21 cellular contexts compared by ENCODE assay signal in the genomic region with DNA sequence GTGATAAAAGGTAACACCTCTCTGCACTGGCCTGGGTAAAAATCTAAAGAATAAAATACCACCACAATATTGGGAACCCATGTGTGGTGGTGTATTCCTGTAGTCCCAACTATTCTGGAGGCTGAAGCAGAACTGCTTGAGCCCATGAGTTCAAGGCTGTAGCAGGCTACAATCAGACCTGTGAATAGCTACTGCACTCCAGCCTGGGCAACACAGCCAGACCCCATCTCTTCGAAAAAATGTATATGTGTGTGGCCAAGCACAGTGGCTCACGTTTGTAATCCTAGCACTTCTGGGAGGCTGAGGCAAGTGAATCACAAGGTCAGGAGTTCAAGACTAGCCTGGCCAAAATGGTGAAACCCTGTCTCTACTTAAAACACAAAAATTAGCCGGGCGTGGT. TPM values are rescaled to one million over a fixed set of nuclear protein-coding genes. Genes with fewer than 3 reads are reported as not detected.
DNase-seq lines count a peak whose midpoint lies in the region; ATAC-seq and TF ChIP-seq lines count a peak whose summit lies in the region.
"Had no signal": no experiment of that assay in that cellular context is flagged by ENCODE, and none has a peak within 500 bp of the region (broad histone marks: within the 10 kb centered on the region; RNA-seq: fewer than 3 reads in every experiment).

No MANE protein-coding gene starts in this region.

- H3K9me3 ChIP-seq in Caco-2: no peaks in the 10 kb centered on the region
- H3K9me3 ChIP-seq: BE2C, heart right ventricle, thoracic aorta had no signal

- no peaks in the 10 kb centered on the region; the same call in 1 of the 2 replicates for H3K36me3 ChIP-seq in Caco-2 (ENCODE audit: control insufficient read depth, insufficient read depth, low read length)

- peaks cover 24% of the 10 kb centered on the region for H3K36me3 Mint-ChIP-seq in T-helper 2 cell treated with Interferon-gamma antibody and Interleukin-4, amounts not matched to agents 5 μg/mL and 100 μg/mL, for 36 hours (ENCODE audit: low read depth)
- H3K36me3 Mint-ChIP-seq in Caco-2 (ENCODE audit: insufficient read depth, unreplicated experiment): peaks cover 40% of the 10 kb centered on the region
- peaks cover 36% of the 10 kb centered on the region for H3K36me3 Mint-ChIP-seq in activated naive CD8-positive, alpha-beta T cell treated with anti-CD3 and anti-CD28 coated beads for 36 hours
- H3K36me3 Mint-ChIP-seq in natural killer cell: no peaks in the 10 kb centered on the region

- DNase-seq in T-helper 2 cell treated with Interferon-gamma antibody and Interleukin-4, amounts not matched to agents 5 μg/mL and 100 μg/mL, for 36 hours (ENCODE audit: low spot score): no peak
- DNase-seq in T-helper 2 cell: no peak
- no peak for DNase-seq in Caco-2
- DNase-seq in activated naive CD8-positive, alpha-beta T cell treated with anti-CD3 and anti-CD28 coated beads for 36 hours: no peak
- DNase-seq in natural killer cell: no peak
- DNase-seq in glomerular visceral epithelial cell (ENCODE audit: extremely low spot score): no peak
- DNase-seq: 8988T; activated B cell treated with CpG ODN at 0.5 μM for 24 hours; activated CD8-positive, alpha-beta memory T cell treated with anti-CD3 and anti-CD28 coated beads, Interleukin-2, amount 50 U/mL, for 48 hours; BE2C; effector CD8-positive, alpha-beta T cell; GDM1; heart right ventricle; NCI-H1092 treated with DMSO at 0.1 percent for 48 hours; NCI-H2081 treated with DMSO at 0.1 percent for 48 hours; NCI-H510A treated with DMSO at 0.1 percent for 48 hours; stimulated activated CD8-positive, alpha-beta memory T cell treated with anti-CD3 and anti-CD28 coated beads, Interleukin-4, amount 100 ng/mL, for 48 hours had no signal

- CTCF ChIA-PET in Caco-2 (lab: Charles Lee): no interaction called here

- intact Hi-C loops in Caco-2 (cut with micrococcal nuclease; ENCODE audit: unreplicated experiment): no loop called here
- intact Hi-C loops in natural killer cell (cut with micrococcal nuclease): loop anchor here (5.0 kb wide), 1 partner anchor 1557 kb away; no protein-coding TSS in a partner anchor

- peak overlapping the region; percentile 83 for H3K27ac Mint-ChIP-seq in T-helper 2 cell treated with Interferon-gamma antibody and Interleukin-4, amounts not matched to agents 5 μg/mL and 100 μg/mL, for 36 hours
- H3K27ac Mint-ChIP-seq in Caco-2 (ENCODE audit: unreplicated experiment): peak overlapping the region; percentile 79
- no peak overlapping the region for H3K27ac Mint-ChIP-seq in activated naive CD8-positive, alpha-beta T cell treated with anti-CD3 and anti-CD28 coated beads for 36 hours
- H3K27ac Mint-ChIP-seq in natural killer cell: peak overlapping the region; percentile 95 to 97

- no peak overlapping the region for H3K4me3 ChIP-seq in Caco-2 (ENCODE audit: low read depth, low read length)
- H3K4me3 ChIP-seq: heart right ventricle, thoracic aorta had no signal

- POLR2A ChIA-PET in Caco-2 (lab: Charles Lee): no interaction called here

- no peaks in the 10 kb centered on the region for H3K27me3 ChIP-seq in Caco-2 (replicated peaks; ENCODE audit: control insufficient read depth, insufficient read depth, low read length)
- H3K27me3 ChIP-seq: BE2C, heart right ventricle had no signal

- ATAC-seq in natural killer cell: no peak
- ATAC-seq in HG03460 (IDR thresholded peaks at IDR 0.05; ENCODE audit: unreplicated experiment): no peak
- no peak for ATAC-seq in HG03565 (IDR thresholded peaks at IDR 0.05; ENCODE audit: unreplicated experiment)
- ATAC-seq: heart right ventricle, Right ventricle myocardium inferior had no signal

- BruUV-seq in Caco-2 (replicated peaks; lab: Mats Ljungman, UMichigan): no TSS peak

- no peak for TF ChIP-seq CTCF in Caco-2 (IDR thresholded peaks at IDR 0.05; ENCODE audit: insufficient read depth in 1 of 2, low read depth in 1 of 2, low read length in 1 of 2, severe bottlenecking in 1 of 2, unreplicated experiment in 1 of 2)
- TF ChIP-seq CTCF in natural killer cell (IDR thresholded peaks at IDR 0.05): no peak

- peak overlapping the region; percentile 89 for H3K4me3 Mint-ChIP-seq in T-helper 2 cell treated with Interferon-gamma antibody and Interleukin-4, amounts not matched to agents 5 μg/mL and 100 μg/mL, for 36 hours
- H3K4me3 Mint-ChIP-seq in Caco-2 (ENCODE audit: unreplicated experiment) (peak overlapping the region; percentile 81), natural killer cell (peak overlapping the region; percentile 97)
- peak overlapping the region; percentile 93 for H3K4me3 Mint-ChIP-seq in activated naive CD8-positive, alpha-beta T cell treated with anti-CD3 and anti-CD28 coated beads for 36 hours

- peaks cover 41% of the 10 kb centered on the region for H3K4me1 Mint-ChIP-seq in T-helper 2 cell treated with Interferon-gamma antibody and Interleukin-4, amounts not matched to agents 5 μg/mL and 100 μg/mL, for 36 hours (ENCODE audit: low read depth)
- peaks cover 13% of the 10 kb centered on the region for H3K4me1 Mint-ChIP-seq in Caco-2 (ENCODE audit: low read depth, unreplicated experiment)
- peaks cover 39% of the 10 kb centered on the region for H3K4me1 Mint-ChIP-seq in activated naive CD8-positive, alpha-beta T cell treated with anti-CD3 and anti-CD28 coated beads for 36 hours
- H3K4me1 Mint-ChIP-seq in natural killer cell: peaks cover 49 to 54% of the 10 kb centered on the region in 2 donors

- no peaks in the 10 kb centered on the region for H3K27me3 Mint-ChIP-seq in T-helper 2 cell treated with Interferon-gamma antibody and Interleukin-4, amounts not matched to agents 5 μg/mL and 100 μg/mL, for 36 hours (ENCODE audit: low read depth)
- H3K27me3 Mint-ChIP-seq in Caco-2 (ENCODE audit: insufficient read depth, unreplicated experiment) (no peaks in the 10 kb centered on the region), natural killer cell (ENCODE audit: low read depth in 2 of 2) (no peaks in the 10 kb centered on the region)
- no peaks in the 10 kb centered on the region for H3K27me3 Mint-ChIP-seq in activated naive CD8-positive, alpha-beta T cell treated with anti-CD3 and anti-CD28 coated beads for 36 hours
- H3K27me3 Mint-ChIP-seq: activated B cell treated with CpG ODN at 0.5 μM for 24 hours had no signal

- H3K4me1 ChIP-seq in Caco-2: peaks cover 8% of the 10 kb centered on the region
- H3K4me1 ChIP-seq: BE2C had no signal

- no peaks in the 10 kb centered on the region for H3K9me3 Mint-ChIP-seq in T-helper 2 cell treated with Interferon-gamma antibody and Interleukin-4, amounts not matched to agents 5 μg/mL and 100 μg/mL, for 36 hours
- no peaks in the 10 kb centered on the region for H3K9me3 Mint-ChIP-seq in Caco-2 (ENCODE audit: unreplicated experiment)
- no peaks in the 10 kb centered on the region for H3K9me3 Mint-ChIP-seq in activated naive CD8-positive, alpha-beta T cell treated with anti-CD3 and anti-CD28 coated beads for 36 hours
- H3K9me3 Mint-ChIP-seq in natural killer cell: peaks cover 0 to 3% of the 10 kb centered on the region in 2 donors
- H3K9me3 Mint-ChIP-seq: activated B cell treated with CpG ODN at 0.5 μM for 24 hours had no signal

RNA-seq across cellular contexts. Expression of gene RPL14, which starts 1.8 kb away (rescaled TPM):
- total RNA-seq in Caco-2 (2022): 1,589 and 1,699 TPM in 2 replicates
- total RNA-seq in activated naive CD8-positive, alpha-beta T cell treated with anti-CD3 and anti-CD28 coated beads for 36 hours: 1,000 to 10,000 TPM; 3,153 to 3,196 TPM
- total RNA-seq in natural killer cell: 1,000 to 10,000 TPM; 1,298 to 1,589 (median 1,441) TPM

RNA-seq across cellular contexts. Expression of gene ZNF619, which starts 21.6 kb away (rescaled TPM):
- total RNA-seq in Caco-2 (2022) (4.9 and 6.8 TPM in 2 replicates), natural killer cell (10 to 100 TPM in 2 of 3 donors, 1 to 10 TPM in 1; 9.5 to 14.3 (median 10.9) TPM)
- total RNA-seq in activated naive CD8-positive, alpha-beta T cell treated with anti-CD3 and anti-CD28 coated beads for 36 hours: 1 to 10 TPM; 6.4 to 7.4 TPM

RNA-seq across cellular contexts. Expression of gene ZNF620, which starts 50.5 kb away (rescaled TPM):
- total RNA-seq in Caco-2 (2022) (11.9 and 12.1 TPM in 2 replicates), natural killer cell (1 to 10 TPM; 3.3 to 7.4 (median 6.0) TPM)
- total RNA-seq in activated naive CD8-positive, alpha-beta T cell treated with anti-CD3 and anti-CD28 coated beads for 36 hours: 10 to 100 TPM in 1 of 2 experiments, 1 to 10 TPM in 1; 8.5 to 10.1 TPM
